In genomic region chr1:36612881-36613280, GRCh38 we compare ENCODE assay signal across 20 cellular contexts.
A peak's percentile ranks its signal among the peaks of the same experiment; 100 is the strongest.
DNase-seq lines count a peak whose midpoint lies in the region; ATAC-seq, FAIRE-seq and TF ChIP-seq lines count a peak whose summit lies in the region.
"Had no signal": no experiment of that assay in that cellular context is flagged by ENCODE, and none has a peak within 500 bp of the region (broad histone marks: within the 10 kb centered on the region; RNA-seq: fewer than 3 reads in every experiment).

No MANE protein-coding gene starts in this region.

- TF ChIP-seq CTCF in A549 (IDR thresholded peaks at IDR 0.05): no peak
- 0 out of 3 replicates have a peak, but pooled peaks have one; percentile 6 for TF ChIP-seq CTCF in GM12872 (IDR thresholded peaks at IDR 0.05; ENCODE audit: insufficient read depth, low read depth, low read length)
- peak; percentile 25; the same call in 1 of the 2 replicates for TF ChIP-seq CTCF in OCI-LY7 (conservative IDR thresholded peaks at IDR 0.05; ENCODE audit: low read length)
- TF ChIP-seq CTCF in endothelial cell (IDR thresholded peaks at IDR 0.05; ENCODE audit: unreplicated experiment): no peak

- H3K9me3 ChIP-seq in A549: no peaks in the 10 kb centered on the region
- H3K9me3 ChIP-seq in OCI-LY7 (ENCODE audit: low read length): no peaks in the 10 kb centered on the region
- H3K9me3 ChIP-seq: esophagus squamous epithelium, left lung had no signal

- no peak overlapping the region for H3K27ac Mint-ChIP-seq in endothelial cell (ENCODE audit: unreplicated experiment)
- H3K27ac Mint-ChIP-seq in activated naive CD8-positive, alpha-beta T cell treated with anti-CD3 and anti-CD28 coated beads, Interleukin-2, amount 50 U/mL, for 24 hours: no peak overlapping the region
- H3K27ac Mint-ChIP-seq: activated CD4-positive, alpha-beta memory T cell treated with anti-CD3 and anti-CD28 coated beads for 36 hours; CD4-positive, alpha-beta T cell; T-helper 1 cell treated with Interleukin-12 subunit alpha and Interleukin-12 subunit beta and Interleukin-4 antibody, amounts not matched to agents 30 μg/mL and 1 μg/mL, for 36 hours had no signal

- no peaks in the 10 kb centered on the region for H3K9me3 Mint-ChIP-seq in endothelial cell (ENCODE audit: unreplicated experiment)
- H3K9me3 Mint-ChIP-seq in activated naive CD8-positive, alpha-beta T cell treated with anti-CD3 and anti-CD28 coated beads, Interleukin-2, amount 50 U/mL, for 24 hours: no peaks in the 10 kb centered on the region
- H3K9me3 Mint-ChIP-seq: activated CD4-positive, alpha-beta memory T cell treated with anti-CD3 and anti-CD28 coated beads for 36 hours; CD4-positive, alpha-beta T cell; T-helper 1 cell treated with Interleukin-12 subunit alpha and Interleukin-12 subunit beta and Interleukin-4 antibody, amounts not matched to agents 30 μg/mL and 1 μg/mL, for 36 hours had no signal

- no peaks in the 10 kb centered on the region for H3K27me3 Mint-ChIP-seq in endothelial cell (ENCODE audit: unreplicated experiment)
- peaks cover 3% of the 10 kb centered on the region for H3K27me3 Mint-ChIP-seq in activated naive CD8-positive, alpha-beta T cell treated with anti-CD3 and anti-CD28 coated beads, Interleukin-2, amount 50 U/mL, for 24 hours

- no peaks in the 10 kb centered on the region for H3K4me1 Mint-ChIP-seq in endothelial cell (ENCODE audit: unreplicated experiment)
- no peaks in the 10 kb centered on the region for H3K4me1 Mint-ChIP-seq in activated naive CD8-positive, alpha-beta T cell treated with anti-CD3 and anti-CD28 coated beads, Interleukin-2, amount 50 U/mL, for 24 hours

- DNase-seq in A549 (ENCODE audit: low read depth in 1 of 2, low spot score in 1 of 2): no peak
- no peak for DNase-seq in OCI-LY7 (ENCODE audit: low spot score)
- DNase-seq in endothelial cell (ENCODE audit: low spot score): peak; percentile 26
- no peak for DNase-seq in activated naive CD8-positive, alpha-beta T cell treated with anti-CD3 and anti-CD28 coated beads, Interleukin-2, amount 50 U/mL, for 24 hours
- DNase-seq in HuH-7 (ENCODE audit: low spot score): no peak
- DNase-seq: activated CD4-positive, alpha-beta memory T cell treated with anti-CD3 and anti-CD28 coated beads for 36 hours; activated T-cell treated with anti-CD3 and anti-CD28 coated beads for 4 hours; amniotic stem cell; CD4-positive, alpha-beta T cell; central memory CD4-positive, alpha-beta T cell; DMS79 treated with DMSO at 0.1 percent for 48 hours; esophagus squamous epithelium; left lung; NCI-H146; NCI-H345; SHP77 had no signal

- peak; percentile 52 to 65; a peak in 4 of 6 replicates for ATAC-seq in A549
- no peak for ATAC-seq in activated naive CD8-positive, alpha-beta T cell treated with anti-CD3 and anti-CD28 coated beads, Interleukin-2, amount 50 U/mL, for 24 hours
- ATAC-seq in HG03342 (IDR thresholded peaks at IDR 0.05; ENCODE audit: unreplicated experiment): no peak
- ATAC-seq in HG02623 (IDR thresholded peaks at IDR 0.05; ENCODE audit: unreplicated experiment): no peak
- ATAC-seq: left lung had no signal

- H3K4me3 Mint-ChIP-seq in endothelial cell (ENCODE audit: unreplicated experiment): no peak overlapping the region
- H3K4me3 Mint-ChIP-seq in activated naive CD8-positive, alpha-beta T cell treated with anti-CD3 and anti-CD28 coated beads, Interleukin-2, amount 50 U/mL, for 24 hours: no peak overlapping the region
- H3K4me3 Mint-ChIP-seq: activated CD4-positive, alpha-beta memory T cell treated with anti-CD3 and anti-CD28 coated beads for 36 hours; CD4-positive, alpha-beta T cell; T-helper 1 cell treated with Interleukin-12 subunit alpha and Interleukin-12 subunit beta and Interleukin-4 antibody, amounts not matched to agents 30 μg/mL and 1 μg/mL, for 36 hours had no signal

- CTCF ChIA-PET in A549 (lab: Yijun Ruan, JAX) (no interaction called here), OCI-LY7 (lab: Charles Lee; ENCODE audit: unreplicated experiment) (no interaction called here)

- H3K9me2 ChIP-seq in OCI-LY7 (ENCODE audit: insufficient read depth, low read length): no peaks in the 10 kb centered on the region

- intact Hi-C loops in OCI-LY7 (cut with micrococcal nuclease; ENCODE audit: unreplicated experiment): no loop called here

- TF ChIP-seq RAD21 in A549 (conservative IDR thresholded peaks at IDR 0.05 in 1 of 2, IDR thresholded peaks at IDR 0.05 in 1 of 2): no peak

- FAIRE-seq in A549 (lab: Jason Lieb, UNC): no peak

- no peaks in the 10 kb centered on the region for H3K36me3 Mint-ChIP-seq in endothelial cell (ENCODE audit: low read depth, unreplicated experiment)
- H3K36me3 Mint-ChIP-seq in activated naive CD8-positive, alpha-beta T cell treated with anti-CD3 and anti-CD28 coated beads, Interleukin-2, amount 50 U/mL, for 24 hours (ENCODE audit: low read depth): no peaks in the 10 kb centered on the region
- H3K36me3 Mint-ChIP-seq: activated CD4-positive, alpha-beta memory T cell treated with anti-CD3 and anti-CD28 coated beads for 36 hours had no signal

- TF ChIP-seq EP300 in A549 (IDR thresholded peaks at IDR 0.05): no peak

- H4K20me1 ChIP-seq in OCI-LY7 (ENCODE audit: insufficient read depth, low read length): no peaks in the 10 kb centered on the region

- no peaks in the 10 kb centered on the region for H3K79me2 ChIP-seq in OCI-LY7 (ENCODE audit: insufficient read depth, low read depth, low read length)

- H3K4me3 ChIP-seq in A549 (no peak overlapping the region), OCI-LY7 (ENCODE audit: low read depth, low read length, poor library complexity, severe bottlenecking) (no peak overlapping the region)
- H3K4me3 ChIP-seq: esophagus squamous epithelium, left lung had no signal

- no peaks in the 10 kb centered on the region for H3K36me3 ChIP-seq in OCI-LY7 (ENCODE audit: insufficient read depth, low read length)
- H3K36me3 ChIP-seq: esophagus squamous epithelium, left lung had no signal

- POLR2A ChIA-PET in A549 (lab: Yijun Ruan, JAX) (no interaction called here), OCI-LY7 (lab: Charles Lee) (no interaction called here)

- H3K4me2 ChIP-seq in A549: no peak overlapping the region
- H3K4me2 ChIP-seq in OCI-LY7 (ENCODE audit: low read length): no peak overlapping the region

- BruUV-seq in OCI-LY7 (replicated peaks; lab: Mats Ljungman, UMichigan): no TSS peak

- H3K27ac ChIP-seq in A549 (no peak overlapping the region), OCI-LY7 (ENCODE audit: low read depth, low read length, poor library complexity, severe bottlenecking) (no peak overlapping the region)
- H3K27ac ChIP-seq: esophagus squamous epithelium, left lung had no signal

- no peak for TF ChIP-seq POLR2A in A549 (IDR thresholded peaks at IDR 0.05; ENCODE audit: low read length)

- 13% methylated on average over 8 of the region's 8 CpGs for WGBS in A549 (ENCODE audit: missing lambda C conversion rate)

- H3K4me1 ChIP-seq in A549 (no peaks in the 10 kb centered on the region), OCI-LY7 (ENCODE audit: insufficient read depth, low read length, poor library complexity, severe bottlenecking) (no peaks in the 10 kb centered on the region)
- H3K4me1 ChIP-seq: esophagus squamous epithelium, left lung had no signal

- H2AFZ ChIP-seq in OCI-LY7 (ENCODE audit: low read length): no peak overlapping the region

TF ChIP-seq in A549, 52 proteins besides CTCF, POLR2A, EP300 and RAD21:
- no peak for TF ChIP-seq MAZ (IDR thresholded peaks at IDR 0.05; ENCODE audit: borderline replicate concordance, low read depth, low read length)
- no peak for TF ChIP-seq MAFK (IDR thresholded peaks at IDR 0.05; ENCODE audit: partially characterized antibody)
- TF ChIP-seq ZSCAN20 (CRISPR knock-in tag; IDR thresholded peaks at IDR 0.05): no peak

Comparison
In these comparisons a context has a peak if more than half of its experiments do, and no peak if none do; other contexts are left out.
1. ATAC-seq: peak in A549 (2 of 2); none in activated naive CD8-positive, alpha-beta T cell treated with anti-CD3 and anti-CD28 coated beads, Interleukin-2, amount 50 U/mL, for 24 hours (single experiment), HG03342 (single experiment) and HG02623 (single experiment).
2. CTCF ChIP-seq: peak in GM12872 (single experiment) and OCI-LY7 (single experiment); none in A549 (single experiment) and endothelial cell (single experiment).